ENCODE assay signal across 8 cellular contexts in genomic region chrX:105969487-105969886, GRCh38.
"Had no signal": no experiment of that assay in that cellular context is flagged by ENCODE, and none has a peak within 500 bp of the region (broad histone marks: within the 10 kb centered on the region; RNA-seq: fewer than 3 reads in every experiment).

No MANE protein-coding gene starts in this region.

- H3K4me3 Mint-ChIP-seq: GM23338, H9 had no signal

- H3K27ac Mint-ChIP-seq: GM23338, H9 had no signal

- H3K27ac ChIP-seq: HL-60 had no signal

- H3K4me2 ChIP-seq: GM23338 had no signal

- ATAC-seq: GM23338, K562 had no signal

- DNase-seq: H9, HCEC 1CT, IMR-90 had no signal

- H2AFZ ChIP-seq: GM23338 had no signal

- FAIRE-seq: H1, H54, K562 had no signal

- H3K4me3 ChIP-seq: GM23338, K562 had no signal

- H3K4me1 Mint-ChIP-seq: GM23338, H9 had no signal
